ENCODE assay signal across 26 cellular contexts in the genomic region with DNA sequence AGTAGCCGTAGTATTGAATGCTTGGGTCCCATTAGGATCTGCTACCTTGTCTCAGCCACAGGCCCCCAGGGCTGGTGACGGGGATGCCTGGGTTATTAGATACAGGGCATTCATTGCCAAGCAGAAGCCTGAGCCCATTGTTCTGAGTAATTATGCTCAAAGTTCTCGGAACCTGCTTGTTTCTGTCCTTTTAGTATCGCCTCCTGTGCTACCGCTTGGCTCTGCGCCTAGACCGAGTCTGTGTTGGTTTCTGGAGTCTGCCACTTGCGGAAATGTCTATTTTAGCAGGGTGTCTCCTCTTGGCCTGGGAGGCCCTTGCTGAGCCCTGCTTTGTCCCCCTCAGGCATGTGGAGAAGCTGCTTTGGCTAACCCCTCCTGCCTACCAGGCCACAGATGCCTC.
A peak's percentile ranks its signal among the peaks of the same experiment; 100 is the strongest.
DNase-seq lines count a peak whose midpoint lies in the region; ATAC-seq and TF ChIP-seq lines count a peak whose summit lies in the region.
"Had no signal": no experiment of that assay in that cellular context is flagged by ENCODE, and none has a peak within 500 bp of the region (broad histone marks: within the 10 kb centered on the region; RNA-seq: fewer than 3 reads in every experiment).

No MANE protein-coding gene starts in this region.

- H2BK5ac ChIP-seq in mesenchymal stem cell (ENCODE audit: low read depth, low read length, poor library complexity, severe bottlenecking), result no peak overlapping the region

- no peak for TF ChIP-seq CTCF in SK-N-SH (IDR thresholded peaks at IDR 0.05)
- TF ChIP-seq CTCF in mesothelial cell of epicardium (IDR thresholded peaks at IDR 0.05; ENCODE audit: unreplicated experiment), result no peak

- 97% methylated on average over 8 of the region's 8 CpGs for WGBS in SK-N-SH (ENCODE audit: low lambda C conversion rate)
- 94% methylated on average over 8 of the region's 8 CpGs for WGBS in mesenchymal stem cell
- 80 to 86% methylated on average over 8 of the region's 8 CpGs for WGBS in aorta, 2 donors

- no peak overlapping the region for H3K27ac Mint-ChIP-seq in naive thymus-derived CD8-positive, alpha-beta T cell
- H3K27ac Mint-ChIP-seq in mesothelial cell of epicardium, result no peak overlapping the region
- H3K27ac Mint-ChIP-seq: activated CD8-positive, alpha-beta T cell treated with anti-CD3 and anti-CD28 coated beads, Interleukin-2, amount 10 ng/mL, durations not matched to agents 7 days and 5 days; activated naive CD4-positive, alpha-beta T cell treated with anti-CD3 and anti-CD28 coated beads for 36 hours; memory B cell; natural killer cell treated with Interleukin-12 subunit alpha and Interleukin-12 subunit beta and Interleukin-15 and Interleukin-18, amount 100 ng/mL, for 72 hours; T-cell had no signal

- H3K27ac ChIP-seq in SK-N-SH (ENCODE audit: low read depth in 2 of 2, low read length in 1 of 2) (no peak overlapping the region), mesenchymal stem cell (ENCODE audit: low read length, poor library complexity, severe bottlenecking) (no peak overlapping the region), aorta (ENCODE audit: low read depth in 1 of 2, low read length in 2 of 2) (no peak overlapping the region)
- H3K27ac ChIP-seq: BLaER1 treated with 17β-estradiol and CSF1 and Interleukin-3, amounts not matched to agents 10 nM and 100 nM; dorsolateral prefrontal cortex; parathyroid adenoma had no signal

- H2AK5ac ChIP-seq in mesenchymal stem cell (ENCODE audit: low read length, severe bottlenecking), result peak overlapping the region; percentile 31

- H3K9ac ChIP-seq in SK-N-SH (no peak overlapping the region), mesenchymal stem cell (ENCODE audit: low read length) (no peak overlapping the region)
- H3K9ac ChIP-seq: BLaER1 treated with 17β-estradiol and CSF1 and Interleukin-3, amounts not matched to agents 10 nM and 100 nM; parathyroid adenoma had no signal

- H4K20me1 ChIP-seq in SK-N-SH (ENCODE audit: insufficient read depth), result no peaks in the 10 kb centered on the region
- H4K20me1 ChIP-seq: BLaER1 treated with 17β-estradiol and CSF1 and Interleukin-3, amounts not matched to agents 10 nM and 100 nM had no signal

- CTCF ChIA-PET in SK-N-SH (lab: Yijun Ruan, JAX), result no interaction called here

- no peak overlapping the region for H2AFZ ChIP-seq in SK-N-SH (ENCODE audit: low read depth)
- H2AFZ ChIP-seq in mesenchymal stem cell (ENCODE audit: low read depth, low read length), result no peak overlapping the region
- H2AFZ ChIP-seq: parathyroid adenoma had no signal

- no peaks in the 10 kb centered on the region for H3K36me3 ChIP-seq in SK-N-SH (replicated peaks in 1 of 2; ENCODE audit: control insufficient read depth in 1 of 2, insufficient read depth in 2 of 2, low read length in 1 of 2)
- H3K36me3 ChIP-seq in mesenchymal stem cell (ENCODE audit: control insufficient read depth in 1 of 2, insufficient read depth in 2 of 2, low read depth in 1 of 2, low read length in 2 of 2), result no peaks in the 10 kb centered on the region
- H3K36me3 ChIP-seq in aorta (ENCODE audit: control insufficient read depth in 1 of 2, insufficient read depth in 2 of 2, low read length in 1 of 2), result no peaks in the 10 kb centered on the region
- H3K36me3 ChIP-seq: BLaER1 treated with 17β-estradiol and CSF1 and Interleukin-3, amounts not matched to agents 10 nM and 100 nM had no signal

- TF ChIP-seq RAD21 in SK-N-SH (IDR thresholded peaks at IDR 0.05; ENCODE audit: low read length), result no peak

- DNase-seq in SK-N-SH, result no peak
- DNase-seq in Right ventricle myocardium superior, result peak; percentile 76
- no peak for DNase-seq in mesenchymal stem cell
- no peak for DNase-seq in aorta
- DNase-seq in naive thymus-derived CD8-positive, alpha-beta T cell, result no peak
- no peak for DNase-seq in cerebellar cortex (ENCODE audit: low spot score)
- no peak for DNase-seq in mesothelial cell of epicardium (ENCODE audit: low spot score in 2 of 2, unreplicated experiment in 2 of 2)
- DNase-seq: ACHN; activated CD8-positive, alpha-beta T cell treated with anti-CD3 and anti-CD28 coated beads, Interleukin-2, amount 10 ng/mL, durations not matched to agents 7 days and 5 days; activated naive CD4-positive, alpha-beta T cell treated with anti-CD3 and anti-CD28 coated beads for 36 hours; activated T-cell treated with anti-CD3 and anti-CD28 coated beads, Interleukin-2, amount 50 U/mL, for 4 hours; amygdala; Calu3; caudate nucleus; dorsolateral prefrontal cortex; HCEC 1CT; hypothalamus; NCI-H82; SIG-M5; T-cell had no signal

- no peak overlapping the region for H3K18ac ChIP-seq in mesenchymal stem cell (ENCODE audit: low read depth in 1 of 2, low read length in 2 of 2)

- peaks cover 0 to 16% (median 0%) of the 10 kb centered on the region in 5 donors for H3K27me3 Mint-ChIP-seq in naive thymus-derived CD8-positive, alpha-beta T cell
- H3K27me3 Mint-ChIP-seq in mesothelial cell of epicardium (ENCODE audit: low read depth), result peaks cover under 1% of the 10 kb centered on the region
- H3K27me3 Mint-ChIP-seq: memory B cell, T-cell had no signal

- H3K4me2 ChIP-seq in SK-N-SH (no peak overlapping the region), mesenchymal stem cell (ENCODE audit: low read length, poor library complexity, severe bottlenecking) (no peak overlapping the region)

- no peak overlapping the region for H2BK12ac ChIP-seq in mesenchymal stem cell (ENCODE audit: low read length in 2 of 2)

- no peaks in the 10 kb centered on the region for H3K9me2 ChIP-seq in SK-N-SH

- POLR2A ChIA-PET in SK-N-SH (lab: Yijun Ruan, JAX), result no interaction called here
- POLR2A ChIA-PET in naive thymus-derived CD8-positive, alpha-beta T cell (lab: Charles Lee), result no interaction called here

- H3F3A ChIP-seq in SK-N-SH (replicated peaks; ENCODE audit: insufficient read depth), result peaks cover 24% of the 10 kb centered on the region

- intact Hi-C loops in Right ventricle myocardium superior (cut with DNase I) (no loop called here), aorta (cut with DNase I) (no loop called here)

- H3K79me1 ChIP-seq in mesenchymal stem cell (replicated peaks; ENCODE audit: low read length, poor library complexity, severe bottlenecking), result no peaks in the 10 kb centered on the region

- H3K27me3 ChIP-seq in SK-N-SH (ENCODE audit: insufficient read depth), result no peaks in the 10 kb centered on the region
- peaks cover 0 to 4% of the 10 kb centered on the region in 2 experiments for H3K27me3 ChIP-seq in mesenchymal stem cell (ENCODE audit: control insufficient read depth in 1 of 2, insufficient read depth in 1 of 2, low read length in 2 of 2)
- H3K27me3 ChIP-seq in aorta (ENCODE audit: control insufficient read depth in 1 of 2, insufficient read depth in 2 of 2, low read length in 1 of 2), result no peaks in the 10 kb centered on the region
- H3K27me3 ChIP-seq: BLaER1 treated with 17β-estradiol and CSF1 and Interleukin-3, amounts not matched to agents 10 nM and 100 nM had no signal

- H3K9me3 Mint-ChIP-seq in naive thymus-derived CD8-positive, alpha-beta T cell, result peaks cover 0 to 11% (median 0%) of the 10 kb centered on the region in 9 donors
- peaks cover 11% of the 10 kb centered on the region for H3K9me3 Mint-ChIP-seq in mesothelial cell of epicardium

- no peak overlapping the region for H3K4me3 Mint-ChIP-seq in naive thymus-derived CD8-positive, alpha-beta T cell
- H3K4me3 Mint-ChIP-seq in mesothelial cell of epicardium, result no peak overlapping the region
- H3K4me3 Mint-ChIP-seq: activated CD8-positive, alpha-beta T cell treated with anti-CD3 and anti-CD28 coated beads, Interleukin-2, amount 10 ng/mL, durations not matched to agents 7 days and 5 days; activated naive CD4-positive, alpha-beta T cell treated with anti-CD3 and anti-CD28 coated beads for 36 hours; activated T-cell treated with anti-CD3 and anti-CD28 coated beads, Interleukin-2, amount 50 U/mL, for 4 hours; memory B cell; natural killer cell treated with Interleukin-12 subunit alpha and Interleukin-12 subunit beta and Interleukin-15 and Interleukin-18, amount 100 ng/mL, for 72 hours; T-cell had no signal

- H3K23ac ChIP-seq in mesenchymal stem cell (ENCODE audit: low read length in 2 of 2), result no peak overlapping the region

- no peaks in the 10 kb centered on the region for H3K9me3 ChIP-seq in SK-N-SH
- H3K9me3 ChIP-seq in mesenchymal stem cell (ENCODE audit: control insufficient read depth, low read length), result no peaks in the 10 kb centered on the region
- no peaks in the 10 kb centered on the region for H3K9me3 ChIP-seq in aorta (ENCODE audit: control insufficient read depth, low read length)

- no peak overlapping the region for H4K91ac ChIP-seq in mesenchymal stem cell (ENCODE audit: low read length)

- ATAC-seq in SK-N-SH treated with all-trans-retinoic acid at 6 μM for 48 hours (no peak), Right ventricle myocardium superior (ENCODE audit: poor library complexity) (peak; percentile 52), aorta (ENCODE audit: low FRiP score) (peak; percentile 62)
- no peak for ATAC-seq in naive thymus-derived CD8-positive, alpha-beta T cell
- ATAC-seq: activated CD4-positive, CD25-positive, alpha-beta regulatory T cell treated with anti-CD3 and anti-CD28 coated beads, Interleukin-2, amount 50 U/mL, for 24 hours; activated CD8-positive, alpha-beta T cell treated with anti-CD3 and anti-CD28 coated beads, Interleukin-2, amount 10 ng/mL, durations not matched to agents 7 days and 5 days; activated T-cell treated with anti-CD3 and anti-CD28 coated beads, Interleukin-2, amount 50 U/mL, for 4 hours; natural killer cell treated with Interleukin-12 subunit alpha and Interleukin-12 subunit beta and Interleukin-15 and Interleukin-18, amount 100 ng/mL, for 72 hours; T-cell had no signal

- H4K8ac ChIP-seq in mesenchymal stem cell (ENCODE audit: low read length), result no peak overlapping the region

- TF ChIP-seq EP300 in SK-N-SH (IDR thresholded peaks at IDR 0.05; ENCODE audit: borderline replicate concordance in 1 of 2, low read depth in 1 of 2, low read length in 1 of 2), result no peak

- no peak overlapping the region for H2BK15ac ChIP-seq in mesenchymal stem cell (ENCODE audit: low read depth, poor library complexity, severe bottlenecking)

- H3K36me3 Mint-ChIP-seq in naive thymus-derived CD8-positive, alpha-beta T cell, result no peaks in the 10 kb centered on the region
- H3K36me3 Mint-ChIP-seq in mesothelial cell of epicardium, result no peaks in the 10 kb centered on the region
- H3K36me3 Mint-ChIP-seq: memory B cell; natural killer cell treated with Interleukin-12 subunit alpha and Interleukin-12 subunit beta and Interleukin-15 and Interleukin-18, amount 100 ng/mL, for 72 hours; T-cell had no signal

- H3K4me3 ChIP-seq in SK-N-SH (ENCODE audit: low read depth in 2 of 2, low read length in 1 of 2), result no peak overlapping the region
- no peak overlapping the region for H3K4me3 ChIP-seq in mesenchymal stem cell (ENCODE audit: insufficient read depth in 1 of 2, low read depth in 1 of 2, low read length in 2 of 2)
- no peak overlapping the region for H3K4me3 ChIP-seq in aorta (ENCODE audit: low read length in 2 of 2)
- H3K4me3 ChIP-seq: BLaER1 treated with 17β-estradiol and CSF1 and Interleukin-3, amounts not matched to agents 10 nM and 100 nM; dorsolateral prefrontal cortex had no signal

- H3K4me1 Mint-ChIP-seq in naive thymus-derived CD8-positive, alpha-beta T cell, result peaks cover 0 to 2% (median 0%) of the 10 kb centered on the region in 4 donors
- H3K4me1 Mint-ChIP-seq in mesothelial cell of epicardium, result peaks cover 21% of the 10 kb centered on the region
- H3K4me1 Mint-ChIP-seq: memory B cell, T-cell had no signal

- H3K4me1 ChIP-seq in SK-N-SH (ENCODE audit: control insufficient read depth in 1 of 2, insufficient read depth in 2 of 2, low read depth in 1 of 2, low read length in 1 of 2) (peaks cover 14 to 24% of the 10 kb centered on the region in 2 experiments; a peak in 3 of 4 replicates), mesenchymal stem cell (ENCODE audit: control insufficient read depth, insufficient read depth, low read depth, low read length) (peaks cover 12% of the 10 kb centered on the region), aorta (ENCODE audit: control insufficient read depth in 1 of 2, insufficient read depth in 2 of 2, low read length in 2 of 2) (no peaks in the 10 kb centered on the region)
- H3K4me1 ChIP-seq: BLaER1 treated with 17β-estradiol and CSF1 and Interleukin-3, amounts not matched to agents 10 nM and 100 nM; parathyroid adenoma had no signal

- H3K14ac ChIP-seq in mesenchymal stem cell (ENCODE audit: low read length in 2 of 2), result no peak overlapping the region

- H3K79me2 ChIP-seq in SK-N-SH (ENCODE audit: insufficient read depth), result no peaks in the 10 kb centered on the region
- H3K79me2 ChIP-seq: parathyroid adenoma had no signal

- no peak overlapping the region for H2BK120ac ChIP-seq in mesenchymal stem cell (ENCODE audit: low read depth, low read length)

- no peak overlapping the region for H3K4ac ChIP-seq in mesenchymal stem cell (ENCODE audit: low read depth in 1 of 2, low read length in 2 of 2)

Comparison
In these comparisons a context has a peak if more than half of its experiments do, and no peak if none do; other contexts are left out.
1. ATAC-seq: peak in Right ventricle myocardium superior (single experiment) and aorta (single experiment); none in SK-N-SH treated with all-trans-retinoic acid at 6 μM for 48 hours (single experiment) and naive thymus-derived CD8-positive, alpha-beta T cell (0 of 2).